In the genomic region with DNA sequence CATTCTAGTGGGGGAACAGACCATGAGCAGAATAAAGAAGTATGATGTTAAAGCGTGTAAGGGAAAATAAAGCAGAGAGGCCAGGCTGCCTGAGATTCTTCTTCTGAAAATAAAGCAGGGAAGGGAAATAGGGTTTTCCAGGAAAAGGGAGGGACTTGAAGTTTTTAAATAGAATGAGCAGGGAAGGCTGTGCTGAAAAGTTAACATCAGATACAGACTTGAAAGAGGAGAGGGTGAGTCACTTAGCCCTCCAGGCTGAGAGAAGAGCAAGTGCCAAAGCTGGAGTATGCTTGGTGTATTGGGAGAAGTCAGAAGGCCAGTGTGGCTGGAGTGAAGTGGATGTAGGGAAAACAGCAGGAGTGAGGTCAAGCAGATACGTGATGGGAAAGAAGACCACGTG, we compare ENCODE assay signal across 1 cellular context.
TF ChIP-seq lines count a peak whose summit lies in the region.

No MANE protein-coding gene starts in this region.

TF ChIP-seq in K562, 482 proteins besides CTCF, POLR2A, EP300 and RAD21 (continued from another document):
- TF ChIP-seq, protein P1, sequence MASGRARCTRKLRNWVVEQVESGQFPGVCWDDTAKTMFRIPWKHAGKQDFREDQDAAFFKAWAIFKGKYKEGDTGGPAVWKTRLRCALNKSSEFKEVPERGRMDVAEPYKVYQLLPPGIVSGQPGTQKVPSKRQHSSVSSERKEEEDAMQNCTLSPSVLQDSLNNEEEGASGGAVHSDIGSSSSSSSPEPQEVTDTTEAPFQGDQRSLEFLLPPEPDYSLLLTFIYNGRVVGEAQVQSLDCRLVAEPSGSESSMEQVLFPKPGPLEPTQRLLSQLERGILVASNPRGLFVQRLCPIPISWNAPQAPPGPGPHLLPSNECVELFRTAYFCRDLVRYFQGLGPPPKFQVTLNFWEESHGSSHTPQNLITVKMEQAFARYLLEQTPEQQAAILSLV (tag; IDR thresholded peaks at IDR 0.05), result no peak
- peak; percentile 76 for TF ChIP-seq ARID1B (IDR thresholded peaks at IDR 0.05)
- peak; percentile 82 for TF ChIP-seq SMARCE1 (IDR thresholded peaks at IDR 0.05)
